8 cellular contexts compared by ENCODE assay signal in the genomic region with DNA sequence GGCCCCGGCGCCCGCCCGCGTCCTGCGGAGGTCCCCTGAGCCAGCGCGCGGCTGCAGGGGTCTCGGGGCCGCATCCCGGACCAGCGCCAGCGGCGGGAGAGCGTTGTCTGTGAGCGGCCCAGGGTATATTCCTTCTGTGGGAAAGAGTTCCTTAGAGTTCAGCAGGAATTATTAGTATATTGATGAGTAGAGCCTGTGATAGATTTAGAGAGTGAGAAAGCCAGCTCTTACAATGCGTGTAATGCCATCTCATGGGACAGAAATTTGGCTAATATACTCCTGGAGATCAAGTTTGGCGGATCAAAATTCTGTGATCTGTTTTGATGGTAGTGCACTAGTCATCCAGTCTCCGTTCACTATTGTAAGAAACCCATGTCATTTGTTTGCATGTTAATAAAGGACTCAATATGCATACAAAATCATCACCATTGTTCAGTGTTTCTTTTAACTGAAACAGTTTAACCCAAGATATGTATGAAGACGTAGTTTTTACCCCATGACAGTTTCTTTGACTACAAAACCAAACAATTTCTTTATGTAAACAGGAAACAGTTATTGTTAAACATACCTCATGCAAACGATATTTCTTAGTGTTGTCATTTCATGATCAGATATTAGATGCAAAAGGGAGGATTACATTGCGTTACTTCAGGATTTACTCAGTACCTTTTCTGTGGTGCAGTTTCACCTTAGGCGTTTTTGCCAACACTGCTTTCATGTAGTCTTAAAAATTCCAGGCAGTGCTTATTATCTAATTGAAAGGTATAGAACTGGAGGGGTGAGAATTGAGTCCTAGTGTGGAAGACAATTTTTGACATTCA. TPM values are rescaled to one million over a fixed set of nuclear protein-coding genes. Genes with fewer than 3 reads are reported as not detected.
A peak's percentile ranks its signal among the peaks of the same experiment; 100 is the strongest.
DNase-seq lines count a peak whose midpoint lies in the region; ATAC-seq, FAIRE-seq and TF ChIP-seq lines count a peak whose summit lies in the region.

No MANE protein-coding gene starts in this region.

- H3K9ac ChIP-seq in rectal smooth muscle tissue (ENCODE audit: low read length): no peak overlapping the region

- H3K27ac ChIP-seq in Panc1 (ENCODE audit: low read length) (no peak overlapping the region), rectal smooth muscle tissue (ENCODE audit: low read depth, low read length) (no peak overlapping the region)

- BruUV-seq in Panc1 (replicated peaks; lab: Mats Ljungman, UMichigan): no TSS peak

- no peak for TF ChIP-seq CTCF in Panc1 (IDR thresholded peaks at IDR 0.05)

- H3K4me1 ChIP-seq in Panc1 (ENCODE audit: control insufficient read depth, insufficient read depth, low read length) (no peaks in the 10 kb centered on the region), rectal smooth muscle tissue (ENCODE audit: control insufficient read depth, insufficient read depth, low read length) (no peaks in the 10 kb centered on the region)

- TF ChIP-seq POLR2A in GM12892 (IDR thresholded peaks at IDR 0.05; ENCODE audit: low read depth, low read length): no peak

- ATAC-seq in Panc1 (no peak), HG02970 (IDR thresholded peaks at IDR 0.05; ENCODE audit: low FRiP score, unreplicated experiment) (no peak), HG03571 (IDR thresholded peaks at IDR 0.05; ENCODE audit: unreplicated experiment) (no peak)

- CTCF ChIA-PET in Panc1 (lab: Charles Lee): no interaction called here

- H3K4me3 ChIP-seq in Panc1 (ENCODE audit: low read depth in 2 of 2, low read length in 2 of 2) (peak overlapping the region; percentile 64 to 69), rectal smooth muscle tissue (ENCODE audit: low read length) (peak overlapping the region; percentile 85)

- peak; percentile 33 for FAIRE-seq in GM12892 (lab: Jason Lieb, UNC)

- in situ Hi-C loops in Panc1 (cut with HindIII; ENCODE audit: low pct_unique_long_range_greater_than_20kb, low sequenced_read_pairs): no loop called here

- H3K27me3 ChIP-seq in Panc1 (ENCODE audit: control insufficient read depth, insufficient read depth, low read length): peaks cover 13% of the 10 kb centered on the region
- H3K27me3 ChIP-seq in rectal smooth muscle tissue (ENCODE audit: control insufficient read depth, insufficient read depth, low read length): no peaks in the 10 kb centered on the region

- no peaks in the 10 kb centered on the region for H3K36me3 ChIP-seq in Panc1 (ENCODE audit: control insufficient read depth, insufficient read depth, low read length)
- H3K36me3 ChIP-seq in rectal smooth muscle tissue (ENCODE audit: control insufficient read depth, insufficient read depth, low read length): no peaks in the 10 kb centered on the region

- DNase-seq in GM12892 (ENCODE audit: insufficient read length) (no peak), Panc1 (ENCODE audit: low read depth, low spot score) (no peak), fibroblast of peridontal ligament (ENCODE audit: extremely low read depth) (peak; percentile 49), midbrain (lab: John Stamatoyannopoulos, UW) (no peak), A172 (ENCODE audit: low spot score) (no peak)

- intact Hi-C loops in Panc1 (cut with micrococcal nuclease; ENCODE audit: unreplicated experiment): no loop called here

- POLR2A ChIA-PET in Panc1 (lab: Charles Lee): no interaction called here

- no peaks in the 10 kb centered on the region for H3K9me3 ChIP-seq in Panc1 (ENCODE audit: control insufficient read depth, insufficient read depth, low read depth, low read length)

RNA-seq across cellular contexts. Expression of a gene that starts 9.9 kb away (rescaled TPM):
- polyA plus RNA-seq in GM12892 (2012; ENCODE audit: missing spikeins): 12.6 TPM
- total RNA-seq in Panc1 (2021; ENCODE audit: unreplicated experiment): 0.54 TPM
- 0.85 TPM for polyA plus RNA-seq in Panc1 (2012; ENCODE audit: insufficient read length)
- total RNA-seq in A172 (2014; rRNA removed; shearing (Covaris generic)): 6.0 and 6.5 TPM in 2 replicates
